In the genomic region with DNA sequence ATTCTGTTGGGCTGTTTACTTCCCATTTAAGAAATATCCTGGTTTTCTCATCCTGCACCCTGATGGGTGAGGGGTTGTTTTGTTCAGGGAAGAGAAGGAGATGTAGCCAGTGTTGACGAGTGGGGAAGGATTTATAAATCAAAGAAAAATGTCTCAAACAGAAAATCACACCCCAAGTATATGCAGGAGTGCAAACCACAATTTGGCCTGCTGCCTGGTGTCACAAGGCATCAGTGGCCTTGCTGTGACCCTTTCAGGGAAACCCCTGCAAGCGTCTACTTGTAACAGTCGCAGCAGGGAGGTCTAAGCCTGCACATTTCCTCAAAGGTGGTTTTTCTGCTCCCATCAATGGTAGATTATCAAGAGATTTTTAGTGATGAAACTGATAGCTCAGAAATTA, we compare ENCODE assay signal across 1 cellular context.
TF ChIP-seq lines count a peak whose summit lies in the region.

No MANE protein-coding gene starts in this region.

TF ChIP-seq in GM23338, 12 proteins besides CTCF, POLR2A, EP300 and RAD21 (continued from another document):
- TF ChIP-seq, protein P1, sequence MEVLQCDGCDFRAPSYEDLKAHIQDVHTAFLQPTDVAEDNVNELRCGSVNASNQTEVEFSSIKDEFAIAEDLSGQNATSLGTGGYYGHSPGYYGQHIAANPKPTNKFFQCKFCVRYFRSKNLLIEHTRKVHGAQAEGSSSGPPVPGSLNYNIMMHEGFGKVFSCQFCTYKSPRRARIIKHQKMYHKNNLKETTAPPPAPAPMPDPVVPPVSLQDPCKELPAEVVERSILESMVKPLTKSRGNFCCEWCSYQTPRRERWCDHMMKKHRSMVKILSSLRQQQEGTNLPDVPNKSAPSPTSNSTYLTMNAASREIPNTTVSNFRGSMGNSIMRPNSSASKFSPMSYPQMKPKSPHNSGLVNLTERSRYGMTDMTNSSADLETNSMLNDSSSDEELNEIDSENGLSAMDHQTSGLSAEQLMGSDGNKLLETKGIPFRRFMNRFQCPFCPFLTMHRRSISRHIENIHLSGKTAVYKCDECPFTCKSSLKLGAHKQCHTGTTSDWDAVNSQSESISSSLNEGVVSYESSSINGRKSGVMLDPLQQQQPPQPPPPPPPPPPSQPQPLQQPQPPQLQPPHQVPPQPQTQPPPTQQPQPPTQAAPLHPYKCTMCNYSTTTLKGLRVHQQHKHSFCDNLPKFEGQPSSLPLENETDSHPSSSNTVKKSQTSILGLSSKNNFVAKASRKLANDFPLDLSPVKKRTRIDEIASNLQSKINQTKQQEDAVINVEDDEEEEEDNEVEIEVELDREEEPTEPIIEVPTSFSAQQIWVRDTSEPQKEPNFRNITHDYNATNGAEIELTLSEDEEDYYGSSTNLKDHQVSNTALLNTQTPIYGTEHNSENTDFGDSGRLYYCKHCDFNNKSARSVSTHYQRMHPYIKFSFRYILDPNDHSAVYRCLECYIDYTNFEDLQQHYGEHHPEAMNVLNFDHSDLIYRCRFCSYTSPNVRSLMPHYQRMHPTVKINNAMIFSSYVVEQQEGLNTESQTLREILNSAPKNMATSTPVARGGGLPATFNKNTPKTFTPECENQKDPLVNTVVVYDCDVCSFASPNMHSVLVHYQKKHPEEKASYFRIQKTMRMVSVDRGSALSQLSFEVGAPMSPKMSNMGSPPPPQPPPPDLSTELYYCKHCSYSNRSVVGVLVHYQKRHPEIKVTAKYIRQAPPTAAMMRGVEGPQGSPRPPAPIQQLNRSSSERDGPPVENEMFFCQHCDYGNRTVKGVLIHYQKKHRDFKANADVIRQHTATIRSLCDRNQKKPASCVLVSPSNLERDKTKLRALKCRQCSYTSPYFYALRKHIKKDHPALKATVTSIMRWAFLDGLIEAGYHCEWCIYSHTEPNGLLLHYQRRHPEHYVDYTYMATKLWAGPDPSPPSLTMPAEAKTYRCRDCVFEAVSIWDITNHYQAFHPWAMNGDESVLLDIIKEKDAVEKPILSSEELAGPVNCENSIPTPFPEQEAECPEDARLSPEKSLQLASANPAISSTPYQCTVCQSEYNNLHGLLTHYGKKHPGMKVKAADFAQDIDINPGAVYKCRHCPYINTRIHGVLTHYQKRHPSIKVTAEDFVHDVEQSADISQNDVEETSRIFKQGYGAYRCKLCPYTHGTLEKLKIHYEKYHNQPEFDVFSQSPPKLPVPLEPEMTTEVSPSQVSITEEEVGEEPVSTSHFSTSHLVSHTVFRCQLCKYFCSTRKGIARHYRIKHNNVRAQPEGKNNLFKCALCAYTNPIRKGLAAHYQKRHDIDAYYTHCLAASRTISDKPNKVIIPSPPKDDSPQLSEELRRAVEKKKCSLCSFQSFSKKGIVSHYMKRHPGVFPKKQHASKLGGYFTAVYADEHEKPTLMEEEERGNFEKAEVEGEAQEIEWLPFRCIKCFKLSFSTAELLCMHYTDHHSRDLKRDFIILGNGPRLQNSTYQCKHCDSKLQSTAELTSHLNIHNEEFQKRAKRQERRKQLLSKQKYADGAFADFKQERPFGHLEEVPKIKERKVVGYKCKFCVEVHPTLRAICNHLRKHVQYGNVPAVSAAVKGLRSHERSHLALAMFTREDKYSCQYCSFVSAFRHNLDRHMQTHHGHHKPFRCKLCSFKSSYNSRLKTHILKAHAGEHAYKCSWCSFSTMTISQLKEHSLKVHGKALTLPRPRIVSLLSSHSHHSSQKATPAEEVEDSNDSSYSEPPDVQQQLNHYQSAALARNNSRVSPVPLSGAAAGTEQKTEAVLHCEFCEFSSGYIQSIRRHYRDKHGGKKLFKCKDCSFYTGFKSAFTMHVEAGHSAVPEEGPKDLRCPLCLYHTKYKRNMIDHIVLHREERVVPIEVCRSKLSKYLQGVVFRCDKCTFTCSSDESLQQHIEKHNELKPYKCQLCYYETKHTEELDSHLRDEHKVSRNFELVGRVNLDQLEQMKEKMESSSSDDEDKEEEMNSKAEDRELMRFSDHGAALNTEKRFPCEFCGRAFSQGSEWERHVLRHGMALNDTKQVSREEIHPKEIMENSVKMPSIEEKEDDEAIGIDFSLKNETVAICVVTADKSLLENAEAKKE (CRISPR knock-in tag; IDR thresholded peaks at IDR 0.05) = no peak
- TF ChIP-seq ETS1 (IDR thresholded peaks at IDR 0.05) = no peak
- TF ChIP-seq NANOG (IDR thresholded peaks at IDR 0.05; ENCODE audit: borderline replicate concordance) = no peak
- TF ChIP-seq ZNF114 (CRISPR knock-in tag; IDR thresholded peaks at IDR 0.05) = no peak
- no peak for TF ChIP-seq EZH2 (IDR thresholded peaks at IDR 0.05; ENCODE audit: low read depth, unreplicated experiment)
- TF ChIP-seq EZH2phosphoT487 (IDR thresholded peaks at IDR 0.05; ENCODE audit: unreplicated experiment) = no peak
TF ChIP-seq in GM23338: peak in this region for 0.
